In the genomic region with DNA sequence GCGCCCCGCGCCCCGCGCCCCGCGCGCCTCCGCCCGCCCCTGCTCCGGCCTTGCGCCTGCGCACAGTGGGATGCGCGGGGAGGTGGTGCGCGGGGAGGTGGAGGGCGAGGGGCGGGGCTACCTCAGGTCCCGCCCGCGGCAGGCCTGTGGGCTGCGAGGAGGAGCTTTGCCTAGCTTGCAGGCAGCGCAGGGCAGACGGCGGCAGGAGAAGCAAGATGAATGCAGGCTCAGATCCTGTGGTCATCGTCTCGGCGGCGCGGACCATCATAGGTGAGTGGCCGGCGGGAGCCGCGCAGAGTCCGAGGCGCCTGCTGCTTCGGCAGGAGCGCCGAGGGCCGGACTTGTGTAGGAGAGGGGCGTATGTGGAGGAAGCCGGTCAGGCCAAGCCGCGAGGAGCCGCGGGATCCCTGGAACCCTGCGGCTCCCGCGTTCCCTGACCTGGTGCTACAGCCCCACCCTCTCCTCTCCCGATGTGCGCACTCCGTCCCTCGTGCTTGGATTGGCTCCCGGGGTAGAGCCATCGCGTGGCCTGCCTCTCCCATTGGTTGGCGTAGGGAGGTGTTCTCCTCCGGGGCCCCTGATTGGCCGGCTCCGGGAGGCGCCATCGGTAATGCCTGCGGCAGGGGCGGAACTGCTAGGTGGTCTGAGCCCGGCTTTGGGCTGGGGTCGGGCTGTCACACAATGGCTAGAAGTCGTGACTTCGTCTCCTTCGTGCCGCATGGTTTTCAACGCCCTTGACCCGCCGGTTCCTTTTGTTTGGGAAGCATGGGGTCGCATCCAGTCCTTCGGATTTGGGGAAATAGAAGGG, we compare ENCODE assay signal across 8 cellular contexts. TPM values are rescaled to one million over a fixed set of nuclear protein-coding genes. Genes with fewer than 3 reads are reported as not detected.
DNase-seq lines count a peak whose midpoint lies in the region; ATAC-seq, FAIRE-seq and TF ChIP-seq lines count a peak whose summit lies in the region.

A gene (plus strand): TSS at position 173 of the 808 bp plus-strand sequence. CDS start 43 bp downstream, at position 216.

- no peaks in the 10 kb centered on the region for H3K27me3 ChIP-seq in BJ (ENCODE audit: control insufficient read depth, insufficient read depth, low read length)

- POLR2A ChIA-PET in BJ (lab: Charles Lee) = interaction anchor here (0.5 kb wide), 2 partner anchors 26 to 922 kb away, joined by 3 to 4 read pairs; no protein-coding TSS in a partner anchor

- H3K9me3 ChIP-seq in kidney (ENCODE audit: control insufficient read depth in 1 of 2, low read length in 2 of 2) = no peaks in the 10 kb centered on the region

- FAIRE-seq in kidney (lab: Jason Lieb, UNC) = no peak

- peak within 1 kb of the TSS; percentile 98 to 99 for H3K27ac ChIP-seq in kidney (ENCODE audit: low read depth in 2 of 2, low read length in 2 of 2)

- H3K36me3 ChIP-seq in BJ (ENCODE audit: control insufficient read depth, insufficient read depth, low read length) = peaks cover 2% of the 10 kb centered on the region
- H3K36me3 ChIP-seq in kidney (ENCODE audit: control insufficient read depth in 1 of 2, insufficient read depth in 2 of 2, low read length in 2 of 2) = peaks cover 14 to 16% of the 10 kb centered on the region in 2 donors

- intact Hi-C loops in kidney (cut with DNase I) = no loop called here

- TF ChIP-seq CTCF in BJ (IDR thresholded peaks at IDR 0.05; ENCODE audit: insufficient read depth, low read depth, low read length) (no peak), kidney (IDR thresholded peaks at IDR 0.05; ENCODE audit: borderline replicate concordance, extremely low read depth, insufficient read depth) (no peak)

- peak; percentile 94 for ATAC-seq in HG03457 (IDR thresholded peaks at IDR 0.05; ENCODE audit: unreplicated experiment)

- peak; percentile 55 for DNase-seq in BJ (ENCODE audit: low read depth)
- DNase-seq in GM19240 (ENCODE audit: insufficient read length, low spot score) = peak; percentile 94
- peak; percentile 97 to 99 for DNase-seq in NCI-H524 (lab: John Stamatoyannopoulos, UW)
- DNase-seq in activated CD4-positive, alpha-beta T cell treated with anti-CD3 and anti-CD28 coated beads for 24 hours (ENCODE audit: low read depth in 2 of 2) = peak; percentile 84 to 85
- DNase-seq in cerebellum (ENCODE audit: low spot score) = peak; percentile 99
- peak; percentile 98 for DNase-seq in kidney
- DNase-seq in stimulated activated CD4-positive, alpha-beta T cell treated with anti-CD3 and anti-CD28 coated beads, Interleukin-15, amount 100 ng/mL, for 1 hour (ENCODE audit: low read depth in 1 of 2, low spot score in 1 of 2) = peak; percentile 86

- peak within 1 kb of the TSS; percentile 90 to 95 for H3K9ac ChIP-seq in kidney (ENCODE audit: low read length in 2 of 2)

- peaks cover 0 to 15% of the 10 kb centered on the region in 2 donors for H3K4me1 ChIP-seq in kidney (ENCODE audit: control insufficient read depth in 1 of 2, insufficient read depth in 1 of 2, low read depth in 1 of 2, low read length in 2 of 2)

- H3K4me3 ChIP-seq in BJ (ENCODE audit: low read depth, low read length) (peak within 1 kb of the TSS; percentile 86), kidney (ENCODE audit: low read length in 2 of 2) (peak within 1 kb of the TSS; percentile 83 to 98)

- CTCF ChIA-PET in BJ (lab: Yijun Ruan, JAX) = interaction anchor here (1.5 kb wide), 1 partner anchor 42 kb away, joined by 6 read pairs; no protein-coding TSS in a partner anchor

RNA-seq across cellular contexts. Expression of the gene that starts here (rescaled TPM):
- polyA plus RNA-seq in BJ (2011; rRNA removed) = 12.5 and 16.0 TPM in 2 replicates
- polyA minus RNA-seq in BJ (2011; rRNA and poly(A)+ RNA removed) = 6.0 and 6.2 TPM in 2 replicates
- 28.2 TPM for total RNA-seq in cerebellum
- total RNA-seq in kidney = 20.4 TPM
- polyA plus RNA-seq in kidney (ENCODE audit: insufficient read depth, low read depth, low replicate concordance) = 30.5 TPM

Comparison
In these comparisons a context has a peak if more than half of its experiments do, and no peak if none do; other contexts are left out.
1. Peak in every context shown above with its lines: DNase-seq, ATAC-seq, H3K4me3 ChIP-seq and H3K27ac ChIP-seq.